ENCODE assay signal across 9 cellular contexts in the genomic region with DNA sequence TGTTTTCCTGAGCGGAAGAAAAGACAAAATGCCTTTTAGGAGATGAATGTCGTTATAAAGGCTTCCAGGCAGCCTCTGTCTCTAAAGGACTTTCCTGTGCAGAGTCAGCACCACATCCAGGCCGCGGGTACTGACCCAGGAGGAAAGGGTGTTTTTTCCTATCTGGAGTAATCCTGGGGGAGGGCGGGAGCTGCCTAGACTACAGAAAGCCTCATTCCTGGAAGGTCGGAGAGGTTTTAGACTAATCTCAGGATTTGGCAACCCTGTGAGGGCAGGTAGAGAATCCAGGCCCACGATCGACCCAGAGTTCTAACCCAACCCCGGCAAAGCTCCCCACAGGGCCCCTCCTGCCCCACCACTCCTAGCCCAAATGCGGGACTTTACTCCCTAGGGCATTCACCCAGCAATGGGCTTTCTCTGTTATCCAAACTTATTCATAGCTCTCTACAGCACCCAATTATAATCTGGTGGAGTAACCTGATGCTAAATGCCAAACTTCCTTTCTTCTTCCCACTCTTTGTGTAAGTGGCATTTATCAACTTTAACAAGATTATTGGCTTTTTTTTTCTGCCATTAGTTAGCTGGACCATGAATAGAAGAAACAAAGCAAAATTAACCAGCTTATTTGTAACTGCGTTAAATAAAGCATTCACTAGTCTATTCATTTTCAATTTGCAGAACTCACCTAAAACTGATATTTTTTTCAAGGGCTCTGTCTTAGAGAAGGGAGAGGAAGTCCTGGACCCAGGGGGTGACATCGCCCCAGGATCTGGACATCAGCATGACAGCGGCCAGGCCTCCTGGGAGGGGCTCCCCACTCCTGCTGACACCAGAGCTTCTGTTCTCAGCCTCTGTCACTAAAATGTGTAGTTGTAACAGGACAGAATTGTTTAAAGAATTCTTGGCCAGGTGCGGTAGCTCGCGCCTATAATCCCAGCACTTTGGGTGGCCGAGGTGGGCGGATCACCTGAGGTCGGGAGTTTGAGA. TPM values are rescaled to one million over a fixed set of nuclear protein-coding genes. Genes with fewer than 3 reads are reported as not detected.
DNase-seq lines count a peak whose midpoint lies in the region; ATAC-seq lines count a peak whose summit lies in the region.
"Had no signal": no experiment of that assay in that cellular context is flagged by ENCODE, and none has a peak within 500 bp of the region (broad histone marks: within the 10 kb centered on the region; RNA-seq: fewer than 3 reads in every experiment).

No MANE protein-coding gene starts in this region.

- H3K36me3 ChIP-seq in HAP-1 (replicated peaks) (peaks cover 21% of the 10 kb centered on the region), iPS DF 6.9 (ENCODE audit: control insufficient read depth, insufficient read depth, low read length) (no peaks in the 10 kb centered on the region), skeletal muscle satellite cell (ENCODE audit: insufficient read depth, low read length) (no peaks in the 10 kb centered on the region)
- H3K36me3 ChIP-seq: SJSA1 had no signal

- no peak overlapping the region for H3K27ac ChIP-seq in iPS DF 6.9 (ENCODE audit: low read length)
- H3K27ac ChIP-seq: SJSA1 had no signal

- DNase-seq in HAP-1 (ENCODE audit: low spot score in 2 of 2) (peak; percentile 75 to 83), iPS DF 6.9 (ENCODE audit: low read depth, low spot score) (no peak), HuH-7.5 (ENCODE audit: low spot score) (no peak), COLO829 (ENCODE audit: low spot score) (no peak), NCI-H1092 treated with DMSO at 0.1 percent for 48 hours (lab: John Stamatoyannopoulos, UW) (no peak)

- no peak overlapping the region for H3K27ac Mint-ChIP-seq in activated naive CD8-positive, alpha-beta T cell

- H3K4me3 ChIP-seq in HAP-1 (peak overlapping the region; percentile 78), iPS DF 6.9 (ENCODE audit: low read length) (peak overlapping the region; percentile 71), skeletal muscle satellite cell (ENCODE audit: low read length) (no peak overlapping the region)

- H3K9me3 Mint-ChIP-seq in activated naive CD8-positive, alpha-beta T cell (ENCODE audit: low read depth), result no peaks in the 10 kb centered on the region

- WGBS in iPS DF 6.9 (ENCODE audit: insufficient coverage, insufficient read length), result no CpG with 5 or more reads among the region's 19 CpGs

- in situ Hi-C loops in HAP-1 (cut with MboI; ENCODE audit: low sequenced_read_pairs), result loop anchor here (5.0 to 25.0 kb wide), 2 partner anchors 49 to 1286 kb away; partner anchors contain the start of gene SPRYD7

- peaks cover 18% of the 10 kb centered on the region for H3K4me1 ChIP-seq in HAP-1
- peaks cover 2% of the 10 kb centered on the region; the same call in 1 of the 2 replicates for H3K4me1 ChIP-seq in iPS DF 6.9 (ENCODE audit: control insufficient read depth, insufficient read depth, low read length)
- H3K4me1 ChIP-seq in skeletal muscle satellite cell (ENCODE audit: control insufficient read depth, insufficient read depth, low read length), result peaks cover 9% of the 10 kb centered on the region

- peak overlapping the region; percentile 99 for H3K4me2 ChIP-seq in skeletal muscle satellite cell (ENCODE audit: low read length)

- peak overlapping the region; percentile 76 for H3K4me3 Mint-ChIP-seq in activated naive CD8-positive, alpha-beta T cell

- H3K9me3 ChIP-seq in HAP-1 (no peaks in the 10 kb centered on the region), iPS DF 6.9 (ENCODE audit: control insufficient read depth, insufficient read depth, low read length) (no peaks in the 10 kb centered on the region), skeletal muscle satellite cell (replicated peaks; ENCODE audit: low read length) (no peaks in the 10 kb centered on the region)
- H3K9me3 ChIP-seq: SJSA1 had no signal

- H3K27me3 Mint-ChIP-seq in activated naive CD8-positive, alpha-beta T cell, result peaks cover 33% of the 10 kb centered on the region

- H3K36me3 Mint-ChIP-seq in activated naive CD8-positive, alpha-beta T cell, result no peaks in the 10 kb centered on the region

- H3K9ac ChIP-seq in skeletal muscle satellite cell (ENCODE audit: low read depth, low read length), result no peak overlapping the region

- H3K27me3 ChIP-seq in HAP-1 (ENCODE audit: low read depth) (no peaks in the 10 kb centered on the region), iPS DF 6.9 (ENCODE audit: control insufficient read depth, insufficient read depth, low read length) (no peaks in the 10 kb centered on the region), skeletal muscle satellite cell (ENCODE audit: control insufficient read depth, insufficient read depth, low read length) (peaks cover 72% of the 10 kb centered on the region)

- no peaks in the 10 kb centered on the region for H3K4me1 Mint-ChIP-seq in activated naive CD8-positive, alpha-beta T cell (ENCODE audit: low read depth)

- ATAC-seq in HG02885 (IDR thresholded peaks at IDR 0.05; ENCODE audit: poor library complexity, unreplicated experiment), result no peak

RNA-seq across cellular contexts. Expression of gene FAM124A, which starts 1.4 kb away (rescaled TPM):
- 0.51 and 0.87 TPM in 2 replicates for total RNA-seq in skeletal muscle satellite cell (2012; rRNA removed)

Comparison
In these comparisons a context has a peak if more than half of its experiments do, and no peak if none do; other contexts are left out.
1. DNase-seq: peak in HAP-1 (2 of 2); none in iPS DF 6.9 (single experiment), HuH-7.5 (single experiment), COLO829 (single experiment) and NCI-H1092 treated with DMSO at 0.1 percent for 48 hours (single experiment).